10 cellular contexts compared by ENCODE assay signal in the genomic region with DNA sequence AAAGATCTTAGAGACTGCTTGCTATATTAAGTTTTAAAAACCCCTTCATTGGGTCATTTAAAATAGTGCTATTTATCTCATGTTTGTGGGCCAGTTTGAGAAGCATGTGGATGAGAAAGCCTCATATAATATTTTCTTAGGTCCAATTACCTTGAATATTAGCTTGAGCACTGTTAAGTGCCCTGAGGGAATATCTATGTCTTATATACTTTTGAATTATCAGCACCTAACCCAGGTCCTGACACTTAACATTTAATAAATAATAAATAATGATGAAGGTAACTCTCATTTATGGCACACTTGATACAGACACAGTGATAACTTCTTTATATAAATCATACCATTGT. TPM values are rescaled to one million over a fixed set of nuclear protein-coding genes. Genes with fewer than 3 reads are reported as not detected.
A peak's percentile ranks its signal among the peaks of the same experiment; 100 is the strongest.
DNase-seq lines count a peak whose midpoint lies in the region; ATAC-seq lines count a peak whose summit lies in the region.
"Had no signal": no experiment of that assay in that cellular context is flagged by ENCODE, and none has a peak within 500 bp of the region (broad histone marks: within the 10 kb centered on the region; RNA-seq: fewer than 3 reads in every experiment).

No MANE protein-coding gene starts in this region.

- ATAC-seq in GM21390 (IDR thresholded peaks at IDR 0.05; ENCODE audit: unreplicated experiment) (peak; percentile 19), left colon (no peak)
- ATAC-seq in activated naive CD4-positive, alpha-beta T cell treated with anti-CD3 and anti-CD28 coated beads, Interleukin-2, amount 50 U/mL, for 72 hours = no peak

- H3K9ac ChIP-seq in BLaER1 = no peak overlapping the region

- peaks cover 0 to 4% of the 10 kb centered on the region in 2 donors for H3K9me3 Mint-ChIP-seq in activated naive CD4-positive, alpha-beta T cell treated with anti-CD3 and anti-CD28 coated beads, Interleukin-2, amount 50 U/mL, for 72 hours

- H3K27me3 ChIP-seq in BLaER1 (no peaks in the 10 kb centered on the region), muscle layer of duodenum (ENCODE audit: low read depth, low read length) (no peaks in the 10 kb centered on the region)

- H3K4me3 ChIP-seq in BLaER1 (no peak overlapping the region), muscle layer of duodenum (ENCODE audit: low read depth in 1 of 2, low read length in 2 of 2) (peak overlapping the region; percentile 76 to 86)

- intact Hi-C loops in left colon (cut with DNase I, micrococcal nuclease) = no loop called here

- H3K27ac ChIP-seq in BLaER1 (no peak overlapping the region), muscle layer of duodenum (ENCODE audit: low read length) (peak overlapping the region; percentile 97)
- H3K27ac ChIP-seq: HL-60 had no signal

- H3K36me3 ChIP-seq in BLaER1 = peaks cover 3% of the 10 kb centered on the region; the same call in 1 of the 2 replicates
- H3K36me3 ChIP-seq in muscle layer of duodenum (ENCODE audit: control insufficient read depth in 1 of 2, insufficient read depth in 2 of 2, low read length in 2 of 2) = peaks cover 3 to 4% of the 10 kb centered on the region in 2 donors

- peak overlapping the region; percentile 45; the same call in 1 of the 2 replicates for H3K4me2 ChIP-seq in BLaER1

- DNase-seq in activated naive CD4-positive, alpha-beta T cell treated with anti-CD3 and anti-CD28 coated beads, Interleukin-2, amount 50 U/mL, for 72 hours (ENCODE audit: low spot score in 2 of 2) = no peak
- DNase-seq in SKM-1 treated with dmso at 0.1 percent for 144 hours (lab: John Stamatoyannopoulos, UW; ENCODE audit: unreplicated experiment) (no peak), DMS114 treated with DMSO at 0.1 percent for 48 hours (lab: John Stamatoyannopoulos, UW; ENCODE audit: unreplicated experiment) (no peak), left colon (no peak), NCI-H2081 treated with DMSO at 0.1 percent for 48 hours (lab: John Stamatoyannopoulos, UW) (no peak)

- no peaks in the 10 kb centered on the region; the same call in 1 of the 2 replicates for H3K9me3 ChIP-seq in BLaER1
- no peaks in the 10 kb centered on the region for H3K9me3 ChIP-seq in muscle layer of duodenum (ENCODE audit: control insufficient read depth in 1 of 2, low read length in 2 of 2)

- H4K20me1 ChIP-seq in BLaER1 = no peaks in the 10 kb centered on the region

- H3K36me3 Mint-ChIP-seq in activated naive CD4-positive, alpha-beta T cell treated with anti-CD3 and anti-CD28 coated beads, Interleukin-2, amount 50 U/mL, for 72 hours = peaks cover 47 to 59% of the 10 kb centered on the region in 2 donors

- H3K27ac Mint-ChIP-seq in activated naive CD4-positive, alpha-beta T cell treated with anti-CD3 and anti-CD28 coated beads, Interleukin-2, amount 50 U/mL, for 72 hours = peak overlapping the region; percentile 98 to 100

- peaks cover 14% of the 10 kb centered on the region for H3K4me1 ChIP-seq in BLaER1
- H3K4me1 ChIP-seq in muscle layer of duodenum (ENCODE audit: control insufficient read depth in 1 of 2, insufficient read depth in 2 of 2, low read length in 2 of 2) = peaks cover 10 to 16% of the 10 kb centered on the region in 2 donors

RNA-seq across cellular contexts. Expression of gene GBP2, which starts 0.3 kb away (rescaled TPM):
- 100 to 1,000 TPM; 279 to 294 TPM for total RNA-seq in activated naive CD4-positive, alpha-beta T cell treated with anti-CD3 and anti-CD28 coated beads, Interleukin-2, amount 50 U/mL, for 72 hours
- 10 to 100 TPM; 40.9 to 61.3 TPM for total RNA-seq in left colon

RNA-seq across cellular contexts. Expression of gene GBP7, which starts 49.6 kb away (rescaled TPM):
- total RNA-seq in activated naive CD4-positive, alpha-beta T cell treated with anti-CD3 and anti-CD28 coated beads, Interleukin-2, amount 50 U/mL, for 72 hours = not detected
- not detected for total RNA-seq in left colon
- total RNA-seq: T-helper 1 cell treated with Interleukin-12 subunit alpha and Interleukin-12 subunit beta and Interleukin-4 antibody, amounts not matched to agents 30 ng/mL and 1 ng/mL, for 36 hours had no signal

Comparison
In these comparisons a context has a peak if more than half of its experiments do, and no peak if none do; other contexts are left out.
1. RNA of gene GBP2, which starts 0.3 kb away (total RNA-seq): 279 to 294 TPM in activated naive CD4-positive, alpha-beta T cell treated with anti-CD3 and anti-CD28 coated beads, Interleukin-2, amount 50 U/mL, for 72 hours; 40.9 to 61.3 TPM in left colon; every median in the first group is over 4 times any median in the second.